In the genomic region with DNA sequence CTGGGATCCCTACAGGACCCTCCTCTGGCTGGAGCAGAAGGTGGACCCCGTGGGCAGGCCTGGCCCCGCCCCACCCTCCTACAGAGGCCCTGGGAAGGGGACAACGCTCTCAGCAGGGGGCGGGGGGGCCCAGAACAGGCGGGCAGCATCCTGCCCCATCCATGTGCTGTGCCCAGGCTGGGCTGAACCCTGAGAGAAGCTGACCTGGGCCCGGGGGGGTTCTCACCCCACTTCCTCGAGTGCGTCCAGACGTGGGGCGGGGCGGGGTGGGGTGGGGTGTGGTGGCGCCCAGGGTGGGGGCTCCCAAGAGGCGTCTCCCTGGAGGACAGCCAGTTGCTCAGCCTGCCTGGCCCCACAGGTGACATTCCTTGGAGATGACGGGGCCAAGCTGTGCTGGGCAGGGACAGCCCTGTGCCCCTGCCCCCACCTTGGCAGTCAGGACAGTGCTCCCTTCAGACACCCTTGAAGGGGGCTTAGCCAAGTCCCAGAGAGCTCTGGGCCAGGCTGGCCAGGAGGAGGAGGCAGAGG, we compare ENCODE assay signal across 8 cellular contexts. TPM values are rescaled to one million over a fixed set of nuclear protein-coding genes. Genes with fewer than 3 reads are reported as not detected.
DNase-seq lines count a peak whose midpoint lies in the region; ATAC-seq lines count a peak whose summit lies in the region.

No MANE protein-coding gene starts in this region.

- DNase-seq in stimulated activated CD4-positive, alpha-beta T cell treated with anti-CD3 and anti-CD28 coated beads, Interleukin-15, amount 100 ng/mL, for 24 hours: peak; percentile 56
- DNase-seq in stimulated activated CD4-positive, alpha-beta T cell treated with anti-CD3 and anti-CD28 coated beads, Interleukin-4, amount 100 ng/mL, for 24 hours: no peak
- peak in 2 of 34 experiments; percentile 13 to 22 for DNase-seq in T-cell
- no peak for DNase-seq in left cardiac atrium
- DNase-seq in DMS153 (lab: John Stamatoyannopoulos, UW): no peak
- no peak for DNase-seq in GM19238 (ENCODE audit: insufficient read length, low spot score)

- H3K4me3 Mint-ChIP-seq in T-cell: peak overlapping the region; percentile 90 to 94 (median 91)
- H3K4me3 Mint-ChIP-seq in stimulated activated memory B cell treated with anti-CD40 and anti-IgM and Interleukin-4, amounts not matched to agents 10 μg/mL and 1 μg/mL and 100 μg/mL, for 72 hours: peak overlapping the region; percentile 96

- H3K27ac Mint-ChIP-seq in T-cell: peak overlapping the region; percentile 96 to 97
- H3K27ac Mint-ChIP-seq in stimulated activated memory B cell treated with anti-CD40 and anti-IgM and Interleukin-4, amounts not matched to agents 10 μg/mL and 1 μg/mL and 100 μg/mL, for 72 hours: peak overlapping the region; percentile 91

- H3K4me1 Mint-ChIP-seq in T-cell: peaks cover 24 to 43% (median 35%) of the 10 kb centered on the region in 3 donors
- H3K4me1 Mint-ChIP-seq in stimulated activated memory B cell treated with anti-CD40 and anti-IgM and Interleukin-4, amounts not matched to agents 10 μg/mL and 1 μg/mL and 100 μg/mL, for 72 hours: peaks cover 43% of the 10 kb centered on the region

- no peaks in the 10 kb centered on the region for H3K9me3 Mint-ChIP-seq in T-cell
- H3K9me3 Mint-ChIP-seq in stimulated activated memory B cell treated with anti-CD40 and anti-IgM and Interleukin-4, amounts not matched to agents 10 μg/mL and 1 μg/mL and 100 μg/mL, for 72 hours: no peaks in the 10 kb centered on the region

- CTCF ChIA-PET in T-cell (lab: Charles Lee): interaction anchor here (0.6 to 2.2 kb wide), 3 partner anchors 11 to 21 kb away, joined by 4 to 9 read pairs (median 6); partner anchors contain the start of gene WBP2 (in 1 of the 2)

- intact Hi-C loops in left cardiac atrium (cut with DNase I): loop anchor here in 1 of 2 donors (10.0 kb wide), 1 partner anchor 70 kb away; a partner anchor contains a TSS

- ATAC-seq in T-cell (replicated peaks in 1 of 4): peak; percentile 1 to 11 (median 6)
- peak; percentile 38 to 67 for ATAC-seq in left cardiac atrium
- ATAC-seq in stimulated activated memory B cell treated with anti-CD40 and anti-IgM and Interleukin-4, amounts not matched to agents 10 μg/mL and 1 μg/mL and 100 μg/mL, for 72 hours: peak; percentile 32
- no peak for ATAC-seq in GM21619 (IDR thresholded peaks at IDR 0.05; ENCODE audit: unreplicated experiment)

- H3K36me3 Mint-ChIP-seq in T-cell: peaks cover 20% of the 10 kb centered on the region
- peaks cover 40% of the 10 kb centered on the region for H3K36me3 Mint-ChIP-seq in stimulated activated memory B cell treated with anti-CD40 and anti-IgM and Interleukin-4, amounts not matched to agents 10 μg/mL and 1 μg/mL and 100 μg/mL, for 72 hours

- H3K27me3 Mint-ChIP-seq in T-cell: no peaks in the 10 kb centered on the region
- H3K27me3 Mint-ChIP-seq in stimulated activated memory B cell treated with anti-CD40 and anti-IgM and Interleukin-4, amounts not matched to agents 10 μg/mL and 1 μg/mL and 100 μg/mL, for 72 hours: no peaks in the 10 kb centered on the region

- POLR2A ChIA-PET in T-cell (lab: Charles Lee): no interaction called here

RNA-seq across cellular contexts. Expression of gene UNC13D, which starts 0.4 kb away (rescaled TPM):
- total RNA-seq in T-cell (100 to 1,000 TPM; 148 to 191 (median 180) TPM), left cardiac atrium (10 to 100 TPM; 22.1 to 34.0 TPM)

RNA-seq across cellular contexts. Expression of gene WBP2, which starts 10.5 kb away (rescaled TPM):
- total RNA-seq in T-cell: 100 to 1,000 TPM in 3 of 5 donors, 10 to 100 TPM in 2; 91.4 to 158 (median 138) TPM
- total RNA-seq in left cardiac atrium: 100 to 1,000 TPM; 106 to 122 TPM

RNA-seq across cellular contexts. Expression of gene TRIM47, which starts 33.8 kb away (rescaled TPM):
- total RNA-seq in T-cell (10 to 100 TPM in 3 of 5 donors, 1 to 10 TPM in 2; 2.6 to 24.6 (median 18.3) TPM), left cardiac atrium (10 to 100 TPM; 22.9 to 25.3 TPM)

RNA-seq across cellular contexts. Expression of gene TRIM65, which starts 52.2 kb away (rescaled TPM):
- total RNA-seq in T-cell: 10 to 100 TPM; 22.1 to 52.2 (median 45.9) TPM
- 1 to 10 TPM; 8.4 to 9.9 TPM for total RNA-seq in left cardiac atrium

RNA-seq across cellular contexts. Expression of gene UNK, which starts 60.0 kb away (rescaled TPM):
- total RNA-seq in T-cell (10 to 100 TPM; 37.1 to 50.3 (median 39.2) TPM), left cardiac atrium (10 to 100 TPM; 15.8 to 17.8 TPM)

Comparison
In these comparisons a context has a peak if more than half of its experiments do, and no peak if none do; other contexts are left out.
1. RNA of gene UNC13D, which starts 0.4 kb away (total RNA-seq): 148 to 191 TPM in T-cell; 22.1 to 34.0 TPM in left cardiac atrium; every median in the first group is over 4 times any median in the second.